Comparison of ENCODE assay signal across 19 cellular contexts in genomic region chr2:109028738-109029443, GRCh38. TPM values are rescaled to one million over a fixed set of nuclear protein-coding genes. Genes with fewer than 3 reads are reported as not detected.
A peak's percentile ranks its signal among the peaks of the same experiment; 100 is the strongest.
DNase-seq lines count a peak whose midpoint lies in the region; ATAC-seq, FAIRE-seq and TF ChIP-seq lines count a peak whose summit lies in the region.
"Had no signal": no experiment of that assay in that cellular context is flagged by ENCODE, and none has a peak within 500 bp of the region (broad histone marks: within the 10 kb centered on the region; RNA-seq: fewer than 3 reads in every experiment).

No MANE protein-coding gene starts in this region.

- 75% methylated on average over 5 of the region's 5 CpGs for WGBS in A549 (ENCODE audit: missing lambda C conversion rate)

- H3K4me2 ChIP-seq in A549, result no peak overlapping the region

- FAIRE-seq in A549 (lab: Jason Lieb, UNC), result no peak
- FAIRE-seq: A204.1, G401.6, GM12891 had no signal

- ATAC-seq in A549, result no peak
- no peak for ATAC-seq in CD4-positive, alpha-beta T cell (ENCODE audit: poor library complexity)
- ATAC-seq in effector memory CD8-positive, alpha-beta T cell (replicated peaks), result no peak
- ATAC-seq in naive thymus-derived CD8-positive, alpha-beta T cell, result no peak

- TF ChIP-seq POLR2A in A549 (IDR thresholded peaks at IDR 0.05; ENCODE audit: low read length), result no peak

- TF ChIP-seq CTCF in A549 (IDR thresholded peaks at IDR 0.05), result no peak
- TF ChIP-seq CTCF in CD4-positive, alpha-beta T cell (IDR thresholded peaks at IDR 0.05), result no peak

- POLR2A ChIA-PET in A549 (lab: Yijun Ruan, JAX), result no interaction called here
- POLR2A ChIA-PET in CD4-positive, alpha-beta T cell (lab: Charles Lee), result no interaction called here
- POLR2A ChIA-PET in naive thymus-derived CD8-positive, alpha-beta T cell (lab: Charles Lee), result interaction anchor here (0.7 to 6.1 kb wide), 4 partner anchors 12 to 31 kb away, joined by 3 to 52 read pairs (median 21); no protein-coding TSS in a partner anchor

- DNase-seq in A549 (ENCODE audit: low read depth in 1 of 2, low spot score in 1 of 2) (no peak), pons (ENCODE audit: low spot score) (no peak), activated gamma-delta T cell treated with Interleukin-2 at 50 U/mL for 16 hours (no peak), NCI-H1105 treated with DMSO at 0.1 percent for 48 hours (lab: John Stamatoyannopoulos, UW) (no peak)
- no peak for DNase-seq in CD4-positive, alpha-beta T cell
- no peak for DNase-seq in effector memory CD8-positive, alpha-beta T cell
- no peak for DNase-seq in naive thymus-derived CD8-positive, alpha-beta T cell
- DNase-seq: BE2C, Calu3, DMS79, GOT3, HFFc6 had no signal

- H3K27me3 Mint-ChIP-seq in CD4-positive, alpha-beta T cell, result no peaks in the 10 kb centered on the region
- H3K27me3 Mint-ChIP-seq in effector memory CD8-positive, alpha-beta T cell, result no peaks in the 10 kb centered on the region
- H3K27me3 Mint-ChIP-seq in naive thymus-derived CD8-positive, alpha-beta T cell, result no peaks in the 10 kb centered on the region

- H3K4me3 ChIP-seq in A549, result no peak overlapping the region
- H3K4me3 ChIP-seq: HAP-1 had no signal

- no peaks in the 10 kb centered on the region for H3K9me3 ChIP-seq in A549
- H3K9me3 ChIP-seq in CD4-positive, alpha-beta T cell (ENCODE audit: control insufficient read depth, low read length), result no peaks in the 10 kb centered on the region
- H3K9me3 ChIP-seq: BE2C, HAP-1 had no signal

- CTCF ChIA-PET in A549 (lab: Yijun Ruan, JAX), result no interaction called here
- CTCF ChIA-PET in CD4-positive, alpha-beta T cell (lab: Charles Lee), result interaction anchor here (0.7 kb wide), 1 partner anchor 37 kb away, joined by 3 read pairs; no protein-coding TSS in a partner anchor

- no peak for TF ChIP-seq EP300 in A549 (IDR thresholded peaks at IDR 0.05)

- no peak for TF ChIP-seq RAD21 in A549 (conservative IDR thresholded peaks at IDR 0.05 in 1 of 2, IDR thresholded peaks at IDR 0.05 in 1 of 2)

- peaks cover 5% of the 10 kb centered on the region for H3K36me3 Mint-ChIP-seq in CD4-positive, alpha-beta T cell (ENCODE audit: low read depth)
- peaks cover 6% of the 10 kb centered on the region for H3K36me3 Mint-ChIP-seq in effector memory CD8-positive, alpha-beta T cell (ENCODE audit: insufficient read depth)
- no peaks in the 10 kb centered on the region for H3K36me3 Mint-ChIP-seq in naive thymus-derived CD8-positive, alpha-beta T cell

- intact Hi-C loops in CD4-positive, alpha-beta T cell (cut with DNase I, micrococcal nuclease), result loop anchor here in 1 of 2 experiments (10.0 kb wide), 1 partner anchor 186 kb away; no protein-coding TSS in a partner anchor

- H3K27ac Mint-ChIP-seq in CD4-positive, alpha-beta T cell, result peak overlapping the region; percentile 58
- H3K27ac Mint-ChIP-seq in effector memory CD8-positive, alpha-beta T cell, result peak overlapping the region; percentile 71 to 82
- peak overlapping the region in 7 of 10 donors; percentile 0 to 99 (median 84) for H3K27ac Mint-ChIP-seq in naive thymus-derived CD8-positive, alpha-beta T cell
- H3K27ac Mint-ChIP-seq: HFFc6 had no signal

- no peak overlapping the region for H3K4me3 Mint-ChIP-seq in CD4-positive, alpha-beta T cell
- H3K4me3 Mint-ChIP-seq in effector memory CD8-positive, alpha-beta T cell, result no peak overlapping the region
- H3K4me3 Mint-ChIP-seq in naive thymus-derived CD8-positive, alpha-beta T cell, result no peak overlapping the region
- H3K4me3 Mint-ChIP-seq: HFFc6 had no signal

- H3K27me3 ChIP-seq in CD4-positive, alpha-beta T cell (ENCODE audit: control insufficient read depth, insufficient read depth, low read length), result no peaks in the 10 kb centered on the region
- H3K27me3 ChIP-seq: BE2C had no signal

- H3K4me1 ChIP-seq in A549, result 0 out of 3 replicates have a peak, but pooled peaks cover 3% of the 10 kb centered on the region
- H3K4me1 ChIP-seq: BE2C had no signal

- H3K27ac ChIP-seq in A549, result no peak overlapping the region
- H3K27ac ChIP-seq in CD4-positive, alpha-beta T cell (ENCODE audit: low read depth, low read length), result no peak overlapping the region
- H3K27ac ChIP-seq: C4-2B, HL-60 had no signal

- H3K9me3 Mint-ChIP-seq in CD4-positive, alpha-beta T cell, result no peaks in the 10 kb centered on the region
- H3K9me3 Mint-ChIP-seq in effector memory CD8-positive, alpha-beta T cell, result no peaks in the 10 kb centered on the region
- peaks cover 0 to 2% (median 0%) of the 10 kb centered on the region in 9 donors for H3K9me3 Mint-ChIP-seq in naive thymus-derived CD8-positive, alpha-beta T cell
- H3K9me3 Mint-ChIP-seq: HFFc6 had no signal

- peaks cover 56% of the 10 kb centered on the region for H3K4me1 Mint-ChIP-seq in CD4-positive, alpha-beta T cell (ENCODE audit: low read depth)
- H3K4me1 Mint-ChIP-seq in effector memory CD8-positive, alpha-beta T cell (ENCODE audit: low read depth in 2 of 2), result peaks cover 16 to 31% of the 10 kb centered on the region in 2 donors
- H3K4me1 Mint-ChIP-seq in naive thymus-derived CD8-positive, alpha-beta T cell, result peaks cover 15 to 63% (median 53%) of the 10 kb centered on the region in 4 donors

TF ChIP-seq in A549, 52 proteins besides CTCF, POLR2A, EP300 and RAD21:
- TF ChIP-seq PHF8 (IDR thresholded peaks at IDR 0.05; ENCODE audit: borderline replicate concordance, low read depth) (no peak), BHLHE40 (IDR thresholded peaks at IDR 0.05; ENCODE audit: low read depth, low read length) (no peak), ZC3H11A (IDR thresholded peaks at IDR 0.05) (peak; percentile 71)

RNA-seq across cellular contexts. Expression of gene EDAR, which starts 39.9 kb away (rescaled TPM):
- polyA plus RNA-seq in A549 (2011; rRNA removed) (0.26 and 0.32 TPM in 2 replicates), A549 (2017; fragmentation: RNase III; extraction: RNeasy Plus Mini Kit Qiagen cat#74134 plus additional on column Dnase treatment) (0.03 to 0.05 TPM (median 0.04 TPM) in 3 replicates)
- polyA plus RNA-seq in A549 (2012; cell fraction: cytosol; rRNA removed), result 0.01 and 0.03 TPM in 2 replicates
- 0.04 TPM in 2 replicates for polyA plus RNA-seq in A549 (2012; cell fraction: nucleus; rRNA removed)
- polyA minus RNA-seq in A549 (2011; rRNA and poly(A)+ RNA removed), result 0.17 and 0.19 TPM in 2 replicates
- 10 to 100 TPM in 1 of 2 experiments, 1 to 10 TPM in 1; 9.4 to 10.3 TPM for total RNA-seq in CD4-positive, alpha-beta T cell
- 10 to 100 TPM; 10.5 to 10.6 TPM for total RNA-seq in naive thymus-derived CD8-positive, alpha-beta T cell
- polyA plus RNA-seq in naive thymus-derived CD8-positive, alpha-beta T cell, result 10 to 100 TPM in 1 of 3 donors, 1 to 10 TPM in 2; 2.8 to 11.8 (median 5.4) TPM
- total RNA-seq: Calu3, HFFc6 had no signal
- polyA plus RNA-seq: AG04450 had no signal
